Comparison of ENCODE assay signal across 8 cellular contexts in genomic region chr19:48492925-48493717, GRCh38. TPM values are rescaled to one million over a fixed set of nuclear protein-coding genes. Genes with fewer than 3 reads are reported as not detected.
DNase-seq lines count a peak whose midpoint lies in the region; ATAC-seq and TF ChIP-seq lines count a peak whose summit lies in the region.

No MANE protein-coding gene starts in this region.

- H2AFZ ChIP-seq in fibroblast of lung (ENCODE audit: low read length), result peak overlapping the region; percentile 86

- H3K27me3 ChIP-seq in CD8-positive, alpha-beta memory T cell (ENCODE audit: insufficient read depth, low read length, poor library complexity, severe bottlenecking), result peaks cover 4% of the 10 kb centered on the region
- H3K27me3 ChIP-seq in Peyer's patch (no peaks in the 10 kb centered on the region), fibroblast of lung (ENCODE audit: control insufficient read depth, insufficient read depth, low read length) (peaks cover 15% of the 10 kb centered on the region)

- DNase-seq in CD8-positive, alpha-beta memory T cell, result peak; percentile 74 to 83 (median 76)
- DNase-seq in GM20000 (ENCODE audit: low spot score), result peak; percentile 98
- DNase-seq in HT1080 (ENCODE audit: low read depth), result peak; percentile 79
- DNase-seq in Peyer's patch, result peak; percentile 74 to 99 (median 97)
- peak; percentile 62 for DNase-seq in activated T-helper 1 cell treated with Interleukin-2 at 50 U/mL for 16 hours (ENCODE audit: low read depth)
- DNase-seq in fibroblast of lung (ENCODE audit: low read depth in 2 of 2), result peak; percentile 90 to 99
- DNase-seq in naive thymus-derived CD8-positive, alpha-beta T cell, result peak; percentile 69 to 89 (median 79)
- peak; percentile 71 for DNase-seq in stimulated activated naive B cell treated with anti-CD40 and anti-IgM and Interleukin-4, amounts not matched to agents 10 μg/mL and 1 μg/mL and 100 μg/mL, for 72 hours

- H3K9ac ChIP-seq in fibroblast of lung (ENCODE audit: insufficient read depth, low read length), result peak overlapping the region; percentile 63

- TF ChIP-seq POLR2A in Peyer's patch (IDR thresholded peaks at IDR 0.05), result peak; percentile 57 to 76

- H3K4me1 ChIP-seq in CD8-positive, alpha-beta memory T cell (ENCODE audit: insufficient read depth, low read length), result peaks cover 37% of the 10 kb centered on the region
- H3K4me1 ChIP-seq in Peyer's patch (peaks cover 7 to 60% (median 17%) of the 10 kb centered on the region in 4 donors), fibroblast of lung (ENCODE audit: control insufficient read depth, extremely low read depth, insufficient read depth, low read length) (peaks cover 6% of the 10 kb centered on the region)

- H3K36me3 Mint-ChIP-seq in CD8-positive, alpha-beta memory T cell, result no peaks in the 10 kb centered on the region
- no peaks in the 10 kb centered on the region for H3K36me3 Mint-ChIP-seq in naive thymus-derived CD8-positive, alpha-beta T cell
- peaks cover 2 to 6% of the 10 kb centered on the region in 2 donors for H3K36me3 Mint-ChIP-seq in stimulated activated naive B cell treated with anti-CD40 and anti-IgM and Interleukin-4, amounts not matched to agents 10 μg/mL and 1 μg/mL and 100 μg/mL, for 72 hours

- H3K4me2 ChIP-seq in fibroblast of lung (ENCODE audit: extremely low read depth, insufficient read depth, low read length), result peak overlapping the region; percentile 68

- no peak overlapping the region for H3K4me3 ChIP-seq in CD8-positive, alpha-beta memory T cell (ENCODE audit: low read length)
- H3K4me3 ChIP-seq in Peyer's patch (peak overlapping the region; percentile 43 to 90 (median 54)), fibroblast of lung (replicated peaks in 1 of 4; ENCODE audit: control extremely low read depth in 1 of 4, insufficient read depth in 1 of 4, low read depth in 3 of 4, low read length in 4 of 4) (peak overlapping the region; percentile 39 to 60 (median 48))

- CTCF ChIA-PET in CD8-positive, alpha-beta memory T cell (lab: Charles Lee), result interaction anchor here (0.7 to 1.8 kb wide), 5 partner anchors 13 to 126 kb away, joined by 3 to 7 read pairs (median 3); partner anchors contain the start of gene SPHK2

- H3K9me3 ChIP-seq in CD8-positive, alpha-beta memory T cell (ENCODE audit: low read length), result no peaks in the 10 kb centered on the region
- H3K9me3 ChIP-seq in Peyer's patch (peaks cover 0 to 7% (median 0%) of the 10 kb centered on the region in 4 donors), fibroblast of lung (ENCODE audit: control insufficient read depth, insufficient read depth, low read depth, low read length) (no peaks in the 10 kb centered on the region)

- peaks cover 34 to 36% of the 10 kb centered on the region in 2 donors for H3K27me3 Mint-ChIP-seq in CD8-positive, alpha-beta memory T cell
- H3K27me3 Mint-ChIP-seq in naive thymus-derived CD8-positive, alpha-beta T cell, result peaks cover 0 to 35% (median 8%) of the 10 kb centered on the region in 5 donors
- peaks cover 44 to 66% of the 10 kb centered on the region in 2 donors for H3K27me3 Mint-ChIP-seq in stimulated activated naive B cell treated with anti-CD40 and anti-IgM and Interleukin-4, amounts not matched to agents 10 μg/mL and 1 μg/mL and 100 μg/mL, for 72 hours

- no peak for TF ChIP-seq CTCF in GM20000 (IDR thresholded peaks at IDR 0.05; ENCODE audit: extremely low read depth, missing control alignments)
- TF ChIP-seq CTCF in Peyer's patch (IDR thresholded peaks at IDR 0.05), result no peak
- TF ChIP-seq CTCF in fibroblast of lung (conservative IDR thresholded peaks at IDR 0.05 in 1 of 2, IDR thresholded peaks at IDR 0.05 in 1 of 2; ENCODE audit: low read depth in 1 of 2, low read length in 2 of 2), result no peak

- H4K20me1 ChIP-seq in fibroblast of lung (ENCODE audit: control insufficient read depth, extremely low read depth, insufficient read depth, low read length), result no peaks in the 10 kb centered on the region

- peak overlapping the region; percentile 43 for H3K27ac ChIP-seq in CD8-positive, alpha-beta memory T cell (ENCODE audit: low read depth, low read length)
- peak overlapping the region in 3 of 4 donors; percentile 59 to 91 (median 79) for H3K27ac ChIP-seq in Peyer's patch
- H3K27ac ChIP-seq in fibroblast of lung (ENCODE audit: insufficient read depth, low read length), result no peak overlapping the region

- ATAC-seq in naive thymus-derived CD8-positive, alpha-beta T cell, result peak; percentile 62 to 73
- ATAC-seq in stimulated activated naive B cell treated with anti-CD40 and anti-IgM and Interleukin-4, amounts not matched to agents 10 μg/mL and 1 μg/mL and 100 μg/mL, for 72 hours (replicated peaks), result peak; percentile 74 to 75

- no peaks in the 10 kb centered on the region for H3K79me2 ChIP-seq in fibroblast of lung (ENCODE audit: control insufficient read depth, insufficient read depth, low read length)

- H3K4me1 Mint-ChIP-seq in CD8-positive, alpha-beta memory T cell, result peaks cover 20 to 41% (median 37%) of the 10 kb centered on the region in 3 donors
- H3K4me1 Mint-ChIP-seq in naive thymus-derived CD8-positive, alpha-beta T cell, result peaks cover 17 to 53% (median 45%) of the 10 kb centered on the region in 4 donors
- H3K4me1 Mint-ChIP-seq in stimulated activated naive B cell treated with anti-CD40 and anti-IgM and Interleukin-4, amounts not matched to agents 10 μg/mL and 1 μg/mL and 100 μg/mL, for 72 hours, result peaks cover 25 to 46% of the 10 kb centered on the region in 2 donors

- POLR2A ChIA-PET in CD8-positive, alpha-beta memory T cell (lab: Charles Lee), result interaction anchor here (1.1 to 1.6 kb wide), 2 partner anchors 21 to 23 kb away, joined by 3 to 4 read pairs; no protein-coding TSS in a partner anchor
- POLR2A ChIA-PET in naive thymus-derived CD8-positive, alpha-beta T cell (lab: Charles Lee), result interaction anchor here (0.5 to 2.2 kb wide), 11 partner anchors 9 to 171 kb away, joined by 3 to 12 read pairs (median 6); partner anchors contain the start of genes LMTK3, RPL18 and SPHK2

- peak overlapping the region in 4 of 8 donors; percentile 36 to 55 (median 50) for H3K27ac Mint-ChIP-seq in CD8-positive, alpha-beta memory T cell
- peak overlapping the region in 6 of 10 donors; percentile 23 to 83 (median 75) for H3K27ac Mint-ChIP-seq in naive thymus-derived CD8-positive, alpha-beta T cell
- peak overlapping the region; percentile 68 for H3K27ac Mint-ChIP-seq in stimulated activated naive B cell treated with anti-CD40 and anti-IgM and Interleukin-4, amounts not matched to agents 10 μg/mL and 1 μg/mL and 100 μg/mL, for 72 hours

- peak overlapping the region; percentile 60 to 86 (median 73) for H3K4me3 Mint-ChIP-seq in CD8-positive, alpha-beta memory T cell
- peak overlapping the region; percentile 60 to 86 (median 77) for H3K4me3 Mint-ChIP-seq in naive thymus-derived CD8-positive, alpha-beta T cell
- H3K4me3 Mint-ChIP-seq in stimulated activated naive B cell treated with anti-CD40 and anti-IgM and Interleukin-4, amounts not matched to agents 10 μg/mL and 1 μg/mL and 100 μg/mL, for 72 hours, result peak overlapping the region; percentile 77 to 81

- H3K36me3 ChIP-seq in CD8-positive, alpha-beta memory T cell (ENCODE audit: insufficient read depth, low read length), result no peaks in the 10 kb centered on the region
- H3K36me3 ChIP-seq in Peyer's patch (no peaks in the 10 kb centered on the region), fibroblast of lung (ENCODE audit: control insufficient read depth, insufficient read depth, low read length) (no peaks in the 10 kb centered on the region)

- no peaks in the 10 kb centered on the region for H3K9me3 Mint-ChIP-seq in CD8-positive, alpha-beta memory T cell
- no peaks in the 10 kb centered on the region for H3K9me3 Mint-ChIP-seq in naive thymus-derived CD8-positive, alpha-beta T cell
- H3K9me3 Mint-ChIP-seq in stimulated activated naive B cell treated with anti-CD40 and anti-IgM and Interleukin-4, amounts not matched to agents 10 μg/mL and 1 μg/mL and 100 μg/mL, for 72 hours, result peaks cover 6 to 8% of the 10 kb centered on the region in 2 donors

RNA-seq across cellular contexts. Expression of gene LMTK3, which starts 18.5 kb away (rescaled TPM):
- total RNA-seq in CD8-positive, alpha-beta memory T cell, result 1 to 10 TPM; 4.6 to 4.7 TPM
- not detected for polyA plus RNA-seq in CD8-positive, alpha-beta memory T cell
- 0.05 TPM in 1 of 2 replicates, not detected in the other for total RNA-seq in HT1080 (2014; rRNA removed; shearing (Covaris generic))
- 0.06 and 0.08 TPM in 2 replicates for polyA plus RNA-seq in HT1080 (2015; cell fraction: cytosol; rRNA removed)
- 0.07 and 0.20 TPM in 2 replicates for polyA plus RNA-seq in HT1080 (2015; cell fraction: nucleus; rRNA removed)
- total RNA-seq in Peyer's patch (10 to 100 TPM in 2 of 4 donors, 1 to 10 TPM in 2; 8.2 to 17.6 (median 12.8) TPM), fibroblast of lung (under 0.01 and 0.17 TPM in 2 replicates)
- polyA plus RNA-seq in fibroblast of lung, result 0.01 TPM in 1 of 2 replicates, not detected in the other
- 0.10 and 0.14 TPM in 2 replicates for polyA plus RNA-seq in fibroblast of lung (2012)
- 0.37 TPM in 1 of 2 replicates, not detected in the other for polyA minus RNA-seq in fibroblast of lung (ENCODE audit: low replicate concordance)
- 10 to 100 TPM; 21.4 to 21.5 TPM for total RNA-seq in naive thymus-derived CD8-positive, alpha-beta T cell
- polyA plus RNA-seq in naive thymus-derived CD8-positive, alpha-beta T cell, result under 1 TPM in 1 of 3 donors, not detected in 2; 0.15 TPM

RNA-seq across cellular contexts. Expression of gene CYTH2, which starts 24.0 kb away (rescaled TPM):
- total RNA-seq in CD8-positive, alpha-beta memory T cell, result 10 to 100 TPM; 30.7 to 33.3 TPM
- polyA plus RNA-seq in CD8-positive, alpha-beta memory T cell, result 34.8 TPM
- 38.1 and 44.3 TPM in 2 replicates for total RNA-seq in HT1080 (2014; rRNA removed; shearing (Covaris generic))
- polyA plus RNA-seq in HT1080 (2015; cell fraction: cytosol; rRNA removed), result 39.9 and 41.5 TPM in 2 replicates
- 131 and 138 TPM in 2 replicates for polyA plus RNA-seq in HT1080 (2015; cell fraction: nucleus; rRNA removed)
- total RNA-seq in Peyer's patch (100 to 1,000 TPM in 1 of 4 donors, 10 to 100 TPM in 3; 64.5 to 160 (median 76.9) TPM), fibroblast of lung (25.8 and 27.2 TPM in 2 replicates)
- polyA plus RNA-seq in fibroblast of lung, result 18.6 and 26.6 TPM in 2 replicates
- 25.7 and 33.9 TPM in 2 replicates for polyA plus RNA-seq in fibroblast of lung (2012)
- polyA minus RNA-seq in fibroblast of lung (ENCODE audit: low replicate concordance), result 33.6 and 72.4 TPM in 2 replicates
- 10 to 100 TPM; 72.2 to 77.7 TPM for total RNA-seq in naive thymus-derived CD8-positive, alpha-beta T cell
- 10 to 100 TPM; 20.5 to 32.0 (median 28.2) TPM for polyA plus RNA-seq in naive thymus-derived CD8-positive, alpha-beta T cell

RNA-seq across cellular contexts. Expression of gene KCNJ14, which starts 37.7 kb away (rescaled TPM):
- total RNA-seq in CD8-positive, alpha-beta memory T cell, result 1 to 10 TPM; 1.8 to 2.0 TPM
- 0.12 TPM for polyA plus RNA-seq in CD8-positive, alpha-beta memory T cell
- total RNA-seq in HT1080 (2014; rRNA removed; shearing (Covaris generic)), result 0.40 and 0.79 TPM in 2 replicates
- 0.79 and 0.88 TPM in 2 replicates for polyA plus RNA-seq in HT1080 (2015; cell fraction: cytosol; rRNA removed)
- 3.6 and 4.4 TPM in 2 replicates for polyA plus RNA-seq in HT1080 (2015; cell fraction: nucleus; rRNA removed)
- 1 to 10 TPM in 3 of 4 donors, under 1 TPM in 1; 0.88 to 2.0 (median 1.8) TPM for total RNA-seq in Peyer's patch
- total RNA-seq in fibroblast of lung, result 0.26 and 0.50 TPM in 2 replicates
- 0.15 and 0.18 TPM in 2 replicates for polyA plus RNA-seq in fibroblast of lung
- 0.17 and 0.24 TPM in 2 replicates for polyA plus RNA-seq in fibroblast of lung (2012)
- polyA minus RNA-seq in fibroblast of lung (ENCODE audit: low replicate concordance), result 0.85 TPM in 1 of 2 replicates, not detected in the other
- total RNA-seq in naive thymus-derived CD8-positive, alpha-beta T cell, result 1 to 10 TPM; 2.7 to 2.9 TPM
- polyA plus RNA-seq in naive thymus-derived CD8-positive, alpha-beta T cell, result under 1 TPM in 2 of 3 donors, not detected in 1; 0.39 to 0.42 TPM

RNA-seq across cellular contexts. Expression of gene GRWD1, which starts 47.3 kb away (rescaled TPM):
- total RNA-seq in CD8-positive, alpha-beta memory T cell, result 100 to 1,000 TPM; 105 to 107 TPM
- 45.6 TPM for polyA plus RNA-seq in CD8-positive, alpha-beta memory T cell
- 97.2 and 113 TPM in 2 replicates for total RNA-seq in HT1080 (2014; rRNA removed; shearing (Covaris generic))
- 51.1 and 64.3 TPM in 2 replicates for polyA plus RNA-seq in HT1080 (2015; cell fraction: cytosol; rRNA removed)
- 54.8 and 56.9 TPM in 2 replicates for polyA plus RNA-seq in HT1080 (2015; cell fraction: nucleus; rRNA removed)
- 10 to 100 TPM in 3 of 4 donors, 1 to 10 TPM in 1; 10.0 to 17.6 (median 15.6) TPM for total RNA-seq in Peyer's patch
- 9.1 and 12.1 TPM in 2 replicates for total RNA-seq in fibroblast of lung
- polyA plus RNA-seq in fibroblast of lung, result 14.7 and 21.9 TPM in 2 replicates
- polyA plus RNA-seq in fibroblast of lung (2012), result 17.6 and 32.0 TPM in 2 replicates
- 12.0 and 19.1 TPM in 2 replicates for polyA minus RNA-seq in fibroblast of lung (ENCODE audit: low replicate concordance)
- 10 to 100 TPM; 39.1 to 41.2 TPM for total RNA-seq in naive thymus-derived CD8-positive, alpha-beta T cell
- 10 to 100 TPM; 32.9 to 59.9 (median 40.3) TPM for polyA plus RNA-seq in naive thymus-derived CD8-positive, alpha-beta T cell

RNA-seq across cellular contexts. Expression of gene SULT2B1, which starts 58.9 kb away (rescaled TPM):
- total RNA-seq in CD8-positive, alpha-beta memory T cell, result not detected
- not detected for polyA plus RNA-seq in CD8-positive, alpha-beta memory T cell
- not detected in 2 replicates for total RNA-seq in HT1080 (2014; rRNA removed; shearing (Covaris generic))
- polyA plus RNA-seq in HT1080 (2015; cell fraction: cytosol; rRNA removed), result not detected in 2 replicates
- not detected in 2 replicates for polyA plus RNA-seq in HT1080 (2015; cell fraction: nucleus; rRNA removed)
- total RNA-seq in Peyer's patch, result 10 to 100 TPM in 1 of 4 donors, 1 to 10 TPM in 3; 2.5 to 14.6 (median 5.9) TPM
- 0.33 TPM in 1 of 2 replicates, not detected in the other for total RNA-seq in fibroblast of lung
- polyA plus RNA-seq in fibroblast of lung, result 0.10 TPM in 1 of 2 replicates, not detected in the other
- 0.13 and 0.23 TPM in 2 replicates for polyA plus RNA-seq in fibroblast of lung (2012)
- polyA minus RNA-seq in fibroblast of lung (ENCODE audit: low replicate concordance), result not detected in 2 replicates
- not detected for total RNA-seq in naive thymus-derived CD8-positive, alpha-beta T cell
- polyA plus RNA-seq in naive thymus-derived CD8-positive, alpha-beta T cell, result under 1 TPM in 1 of 3 donors, not detected in 2; 0.18 TPM
